8 cellular contexts compared by ENCODE assay signal in genomic region chr20:53865905-53866786, GRCh38.
A peak's percentile ranks its signal among the peaks of the same experiment; 100 is the strongest.
DNase-seq lines count a peak whose midpoint lies in the region; ATAC-seq and TF ChIP-seq lines count a peak whose summit lies in the region.

No MANE protein-coding gene starts in this region.

- peak; percentile 86 for ATAC-seq in sciatic nerve
- no peak for ATAC-seq in GM19395 (IDR thresholded peaks at IDR 0.05; ENCODE audit: unreplicated experiment)
- ATAC-seq in HG02885 (IDR thresholded peaks at IDR 0.05; ENCODE audit: poor library complexity, unreplicated experiment), result no peak

- H3K27me3 Mint-ChIP-seq in activated naive CD8-positive, alpha-beta T cell, result no peaks in the 10 kb centered on the region

- H3K9me3 ChIP-seq in right atrium auricular region, result no peaks in the 10 kb centered on the region

- no peaks in the 10 kb centered on the region for H3K36me3 ChIP-seq in right atrium auricular region

- intact Hi-C loops in sciatic nerve (cut with DNase I), result no loop called here

- H3K4me1 Mint-ChIP-seq in activated naive CD8-positive, alpha-beta T cell (ENCODE audit: low read depth), result peaks cover 70% of the 10 kb centered on the region

- H3K4me3 Mint-ChIP-seq in activated naive CD8-positive, alpha-beta T cell, result peak overlapping the region; percentile 56

- TF ChIP-seq POLR2A in NB4 (IDR thresholded peaks at IDR 0.05; ENCODE audit: extremely low read depth, insufficient read length), result no peak

- DNase-seq in EH (ENCODE audit: low read depth) (peak; percentile 68), NB4 (ENCODE audit: low read depth) (peak; percentile 51), right atrium auricular region (ENCODE audit: low spot score) (no peak), sciatic nerve (ENCODE audit: low spot score) (no peak), NCI-H345 treated with DMSO at 0.1 percent for 48 hours (lab: John Stamatoyannopoulos, UW; ENCODE audit: unreplicated experiment) (no peak)

- no peaks in the 10 kb centered on the region for H3K27me3 ChIP-seq in right atrium auricular region

- no peaks in the 10 kb centered on the region for H3K9me3 Mint-ChIP-seq in activated naive CD8-positive, alpha-beta T cell (ENCODE audit: low read depth)

- H3K27ac ChIP-seq in right atrium auricular region, result peak overlapping the region; percentile 48 to 53

- H3K4me1 ChIP-seq in right atrium auricular region, result peaks cover 0 to 15% of the 10 kb centered on the region in 2 donors

- H3K27ac Mint-ChIP-seq in activated naive CD8-positive, alpha-beta T cell, result peak overlapping the region; percentile 94

- H3K36me3 Mint-ChIP-seq in activated naive CD8-positive, alpha-beta T cell, result peaks cover 2% of the 10 kb centered on the region

- H3K4me3 ChIP-seq in NB4 (ENCODE audit: low read depth, low read length), result peak overlapping the region; percentile 33
- H3K4me3 ChIP-seq in right atrium auricular region, result no peak overlapping the region

- no peak for TF ChIP-seq CTCF in NB4 (IDR thresholded peaks at IDR 0.05; ENCODE audit: low read depth, low read length)
- TF ChIP-seq CTCF in right atrium auricular region (IDR thresholded peaks at IDR 0.05), result no peak

Comparison
In these comparisons a context has a peak if more than half of its experiments do, and no peak if none do; other contexts are left out.
1. DNase-seq: peak in EH (single experiment) and NB4 (single experiment); none in right atrium auricular region (single experiment), sciatic nerve (single experiment) and NCI-H345 treated with DMSO at 0.1 percent for 48 hours (single experiment).